Comparison of ENCODE assay signal across 8 cellular contexts in genomic region chr1:207963429-207964194, GRCh38. TPM values are rescaled to one million over a fixed set of nuclear protein-coding genes. Genes with fewer than 3 reads are reported as not detected.
DNase-seq lines count a peak whose midpoint lies in the region; TF ChIP-seq lines count a peak whose summit lies in the region.

No MANE protein-coding gene starts in this region.

- H3K27me3 ChIP-seq in HAP-1 (ENCODE audit: low read depth) (no peaks in the 10 kb centered on the region), MG63 (no peaks in the 10 kb centered on the region), osteoblast (ENCODE audit: insufficient read depth, low read length) (no peaks in the 10 kb centered on the region), testis (no peaks in the 10 kb centered on the region)

- in situ Hi-C loops in HAP-1 (cut with MboI; ENCODE audit: low sequenced_read_pairs), result no loop called here

- H3K36me3 Mint-ChIP-seq in activated naive CD4-positive, alpha-beta T cell treated with anti-CD3 and anti-CD28 coated beads, Interleukin-2, amount 50 U/mL, for 24 hours, result no peaks in the 10 kb centered on the region

- peaks cover 5% of the 10 kb centered on the region for H3K27me3 Mint-ChIP-seq in activated naive CD4-positive, alpha-beta T cell treated with anti-CD3 and anti-CD28 coated beads, Interleukin-2, amount 50 U/mL, for 24 hours

- TF ChIP-seq CTCF in osteoblast (IDR thresholded peaks at IDR 0.05; ENCODE audit: extremely low read depth, low read depth, low read length), result peak; percentile 88
- peak; percentile 100 for TF ChIP-seq CTCF in testis (IDR thresholded peaks at IDR 0.05)

- DNase-seq in GM04504 (ENCODE audit: low read depth), result peak; percentile 76
- peak; percentile 61 to 88 for DNase-seq in HAP-1 (ENCODE audit: low spot score in 2 of 2)
- peak; percentile 85 for DNase-seq in MG63
- DNase-seq in SK-N-MC (ENCODE audit: low read depth, low spot score), result no peak
- peak; percentile 81 for DNase-seq in globus pallidus (ENCODE audit: low spot score)
- DNase-seq in osteoblast (ENCODE audit: insufficient read length, low spot score, missing footprints), result peak; percentile 100
- DNase-seq in testis, result peak; percentile 90

- peak overlapping the region; percentile 55 for H3K27ac Mint-ChIP-seq in activated naive CD4-positive, alpha-beta T cell treated with anti-CD3 and anti-CD28 coated beads, Interleukin-2, amount 50 U/mL, for 24 hours

- H3K4me3 Mint-ChIP-seq in activated naive CD4-positive, alpha-beta T cell treated with anti-CD3 and anti-CD28 coated beads, Interleukin-2, amount 50 U/mL, for 24 hours, result peak overlapping the region; percentile 86

- peak overlapping the region; percentile 69 for H3K9ac ChIP-seq in SK-N-MC (ENCODE audit: insufficient read length)

- 0 to 2% methylated on average over 10 to 44 of the region's 58 CpGs for WGBS in testis, 2 donors

- TF ChIP-seq POLR2A in testis (IDR thresholded peaks at IDR 0.05), result no peak

- H4K20me1 ChIP-seq in osteoblast (ENCODE audit: insufficient read depth, low read length), result no peaks in the 10 kb centered on the region

- H3K4me2 ChIP-seq in osteoblast (ENCODE audit: insufficient read depth, low read length), result peak overlapping the region; percentile 87

- peaks cover 7% of the 10 kb centered on the region for H3K4me1 ChIP-seq in HAP-1
- H3K4me1 ChIP-seq in osteoblast (ENCODE audit: insufficient read depth, low read length), result peaks cover 17% of the 10 kb centered on the region
- H3K4me1 ChIP-seq in testis, result peaks cover 41% of the 10 kb centered on the region

- peaks cover 9% of the 10 kb centered on the region for H3K4me1 Mint-ChIP-seq in activated naive CD4-positive, alpha-beta T cell treated with anti-CD3 and anti-CD28 coated beads, Interleukin-2, amount 50 U/mL, for 24 hours

- peak overlapping the region; percentile 96 for H2AFZ ChIP-seq in osteoblast (ENCODE audit: low read length)

- H3K27ac ChIP-seq in SK-N-MC, result no peak overlapping the region
- peak overlapping the region; percentile 45 for H3K27ac ChIP-seq in osteoblast (ENCODE audit: low read depth, low read length)
- peak overlapping the region; percentile 86 to 87 for H3K27ac ChIP-seq in testis

- intact Hi-C loops in testis (cut with DNase I; ENCODE audit: low total_unique reads), result loop anchor here (5.0 kb wide), 2 partner anchors 76 to 136 kb away; no protein-coding TSS in a partner anchor

- H3K4me3 ChIP-seq in HAP-1 (peak overlapping the region; percentile 34), MG63 (peak overlapping the region; percentile 51), SK-N-MC (peak overlapping the region; percentile 84), osteoblast (ENCODE audit: insufficient read depth, low read length) (peak overlapping the region; percentile 75), testis (peak overlapping the region; percentile 59 to 65)

- H3K9me3 ChIP-seq in HAP-1 (no peaks in the 10 kb centered on the region), MG63 (no peaks in the 10 kb centered on the region), SK-N-MC (ENCODE audit: low read depth, low read length) (no peaks in the 10 kb centered on the region), osteoblast (ENCODE audit: low read depth, low read length) (no peaks in the 10 kb centered on the region), testis (no peaks in the 10 kb centered on the region)

- no peaks in the 10 kb centered on the region for H3K36me3 ChIP-seq in HAP-1 (replicated peaks)
- no peaks in the 10 kb centered on the region for H3K36me3 ChIP-seq in MG63
- no peaks in the 10 kb centered on the region for H3K36me3 ChIP-seq in SK-N-MC (ENCODE audit: insufficient read depth, low read length)
- no peaks in the 10 kb centered on the region for H3K36me3 ChIP-seq in osteoblast (ENCODE audit: insufficient read depth, low read length)
- no peaks in the 10 kb centered on the region for H3K36me3 ChIP-seq in testis (ENCODE audit: low read depth, missing control alignments)

- no peaks in the 10 kb centered on the region for H3K79me2 ChIP-seq in osteoblast (ENCODE audit: insufficient read depth, low read length)

- no peaks in the 10 kb centered on the region for H3K9me3 Mint-ChIP-seq in activated naive CD4-positive, alpha-beta T cell treated with anti-CD3 and anti-CD28 coated beads, Interleukin-2, amount 50 U/mL, for 24 hours

RNA-seq across cellular contexts. Expression of gene CD34, which starts 52.7 kb away (rescaled TPM):
- 0.53 TPM in 1 of 2 replicates, not detected in the other for total RNA-seq in MG63 (2014; rRNA removed; shearing (Covaris generic); ENCODE audit: low replicate concordance)
- under 0.01 and 0.36 TPM in 2 replicates for total RNA-seq in osteoblast
- 10 to 100 TPM; 28.3 to 32.5 TPM for total RNA-seq in testis
- polyA plus RNA-seq in testis (ENCODE audit: insufficient read depth, low read depth, low replicate concordance), result 70.7 TPM

Comparison
In these comparisons a context has a peak if more than half of its experiments do, and no peak if none do; other contexts are left out.
1. H3K4me3 ChIP-seq: peak in every context shown above with its lines; median percentile 84 in SK-N-MC; 75 in osteoblast; 62 in testis; 51 in MG63; 34 in HAP-1.
2. RNA of gene CD34, which starts 52.7 kb away (total RNA-seq): 28.3 to 32.5 TPM in testis; 0.53 TPM in MG63 and under 0.01 to 0.36 TPM in osteoblast; every median in the first group is over 10 times any median in the second.